Comparison of ENCODE assay signal across 1 cellular context in the genomic region with DNA sequence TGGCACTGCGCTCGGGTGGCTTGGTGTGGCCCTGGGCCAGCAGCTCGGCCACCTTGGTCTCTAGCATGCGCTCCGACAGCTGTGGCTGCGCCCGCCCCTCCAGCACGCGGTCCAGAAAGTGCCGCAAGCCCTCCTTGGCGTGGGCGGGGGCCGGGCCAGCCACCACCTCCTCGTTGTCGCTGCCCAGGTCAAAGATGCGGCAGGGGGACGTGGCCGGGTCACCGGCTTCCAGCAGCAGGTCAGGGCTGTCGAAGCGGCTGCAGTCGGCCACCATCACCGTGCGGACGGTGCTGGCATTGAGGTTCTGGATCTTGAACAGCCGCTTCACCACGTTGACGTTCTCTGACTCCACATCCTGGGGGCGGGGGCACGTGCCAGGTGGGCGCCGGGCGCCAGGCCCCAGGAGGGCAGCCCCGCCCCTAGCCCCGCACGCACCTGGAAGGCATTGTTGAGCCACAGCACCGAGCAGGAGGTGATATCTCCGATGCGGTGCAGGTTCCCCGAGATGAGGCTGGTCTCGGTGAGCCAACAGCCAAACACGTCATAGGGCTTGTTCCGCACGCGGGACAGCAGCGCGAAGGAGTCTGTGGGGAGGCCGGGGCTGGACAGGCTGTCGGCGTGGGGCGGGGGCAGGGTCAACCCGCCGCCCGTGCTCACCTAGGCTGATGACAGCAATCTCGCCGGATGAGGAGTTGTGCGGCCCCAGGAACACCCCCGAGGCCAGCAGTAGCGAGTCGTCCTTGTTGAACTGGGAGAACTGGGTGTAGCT.
TF ChIP-seq lines count a peak whose summit lies in the region.

No MANE protein-coding gene starts in this region.

TF ChIP-seq in liver, 16 proteins besides CTCF, POLR2A, EP300 and RAD21 (continued from another document):
- TF ChIP-seq, protein P1, sequence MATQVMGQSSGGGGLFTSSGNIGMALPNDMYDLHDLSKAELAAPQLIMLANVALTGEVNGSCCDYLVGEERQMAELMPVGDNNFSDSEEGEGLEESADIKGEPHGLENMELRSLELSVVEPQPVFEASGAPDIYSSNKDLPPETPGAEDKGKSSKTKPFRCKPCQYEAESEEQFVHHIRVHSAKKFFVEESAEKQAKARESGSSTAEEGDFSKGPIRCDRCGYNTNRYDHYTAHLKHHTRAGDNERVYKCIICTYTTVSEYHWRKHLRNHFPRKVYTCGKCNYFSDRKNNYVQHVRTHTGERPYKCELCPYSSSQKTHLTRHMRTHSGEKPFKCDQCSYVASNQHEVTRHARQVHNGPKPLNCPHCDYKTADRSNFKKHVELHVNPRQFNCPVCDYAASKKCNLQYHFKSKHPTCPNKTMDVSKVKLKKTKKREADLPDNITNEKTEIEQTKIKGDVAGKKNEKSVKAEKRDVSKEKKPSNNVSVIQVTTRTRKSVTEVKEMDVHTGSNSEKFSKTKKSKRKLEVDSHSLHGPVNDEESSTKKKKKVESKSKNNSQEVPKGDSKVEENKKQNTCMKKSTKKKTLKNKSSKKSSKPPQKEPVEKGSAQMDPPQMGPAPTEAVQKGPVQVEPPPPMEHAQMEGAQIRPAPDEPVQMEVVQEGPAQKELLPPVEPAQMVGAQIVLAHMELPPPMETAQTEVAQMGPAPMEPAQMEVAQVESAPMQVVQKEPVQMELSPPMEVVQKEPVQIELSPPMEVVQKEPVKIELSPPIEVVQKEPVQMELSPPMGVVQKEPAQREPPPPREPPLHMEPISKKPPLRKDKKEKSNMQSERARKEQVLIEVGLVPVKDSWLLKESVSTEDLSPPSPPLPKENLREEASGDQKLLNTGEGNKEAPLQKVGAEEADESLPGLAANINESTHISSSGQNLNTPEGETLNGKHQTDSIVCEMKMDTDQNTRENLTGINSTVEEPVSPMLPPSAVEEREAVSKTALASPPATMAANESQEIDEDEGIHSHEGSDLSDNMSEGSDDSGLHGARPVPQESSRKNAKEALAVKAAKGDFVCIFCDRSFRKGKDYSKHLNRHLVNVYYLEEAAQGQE (IDR thresholded peaks at IDR 0.05) = no peak
- TF ChIP-seq SP1 (IDR thresholded peaks at IDR 0.05) (no peak), JUND (IDR thresholded peaks at IDR 0.05) (no peak), YY1 (IDR thresholded peaks at IDR 0.05) (no peak), HNF4G (IDR thresholded peaks at IDR 0.05) (no peak), NR2F2 (IDR thresholded peaks at IDR 0.05) (no peak), TAF1 (conservative IDR thresholded peaks at IDR 0.05) (no peak), RXRA (IDR thresholded peaks at IDR 0.05) (no peak), GABPA (IDR thresholded peaks at IDR 0.05 in 1 of 2, conservative IDR thresholded peaks at IDR 0.05 in 1 of 2) (no peak), HNF4A (conservative IDR thresholded peaks at IDR 0.05) (no peak), EGR1 (IDR thresholded peaks at IDR 0.05; ENCODE audit: low read depth in 2 of 2) (no peak)
- TF ChIP-seq, protein P2, sequence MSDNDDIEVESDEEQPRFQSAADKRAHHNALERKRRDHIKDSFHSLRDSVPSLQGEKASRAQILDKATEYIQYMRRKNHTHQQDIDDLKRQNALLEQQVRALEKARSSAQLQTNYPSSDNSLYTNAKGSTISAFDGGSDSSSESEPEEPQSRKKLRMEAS (IDR thresholded peaks at IDR 0.05) = no peak
- TF ChIP-seq, protein P3, sequence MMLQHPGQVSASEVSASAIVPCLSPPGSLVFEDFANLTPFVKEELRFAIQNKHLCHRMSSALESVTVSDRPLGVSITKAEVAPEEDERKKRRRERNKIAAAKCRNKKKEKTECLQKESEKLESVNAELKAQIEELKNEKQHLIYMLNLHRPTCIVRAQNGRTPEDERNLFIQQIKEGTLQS (IDR thresholded peaks at IDR 0.05) = no peak
TF ChIP-seq in liver: peak in this region for 0.
